ENCODE assay signal across 32 cellular contexts in genomic region chr19:7142771-7143170, GRCh38.
"Had no signal": no experiment of that assay in that cellular context is flagged by ENCODE, and none has a peak within 500 bp of the region (broad histone marks: within the 10 kb centered on the region; RNA-seq: fewer than 3 reads in every experiment).

No MANE protein-coding gene starts in this region.

- ATAC-seq: activated naive CD4-positive, alpha-beta T cell treated with anti-CD3 and anti-CD28 coated beads, Interleukin-2, amount 50 U/mL, for 72 hours; activated T-cell treated with anti-CD3 and anti-CD28 coated beads, Interleukin-2, amount 50 U/mL, for 72 hours; effector memory CD8-positive, alpha-beta T cell; T-helper 17 cell had no signal

- H3K27ac ChIP-seq: brain microvascular endothelial cell, esophagus squamous epithelium had no signal

- H3K36me3 ChIP-seq: brain microvascular endothelial cell had no signal

- H3K9me3 ChIP-seq: esophagus squamous epithelium had no signal

- H3K27me3 ChIP-seq: brain microvascular endothelial cell, esophagus squamous epithelium had no signal

- FAIRE-seq: astrocyte, colon had no signal

- H3K4me1 ChIP-seq: esophagus squamous epithelium had no signal

- DNase-seq: activated CD4-positive, alpha-beta memory T cell treated with anti-CD3 and anti-CD28 coated beads, Interleukin-2, amount 10 ng/mL, durations not matched to agents 7 days and 5 days; activated CD4-positive, alpha-beta T cell treated with anti-CD3 and anti-CD28 coated beads for 4 hours; activated CD4-positive, alpha-beta T cell treated with anti-CD3 and anti-CD28 coated beads, Interleukin-2, amount 10 ng/mL, durations not matched to agents 7 days and 5 days; activated CD4-positive, alpha-beta T cell treated with anti-CD3 and anti-CD28 coated beads, Interleukin-2, amount 50 U/mL, for 4 hours; activated CD4-positive, CD25-positive, alpha-beta regulatory T cell; activated CD4-positive, CD25-positive, alpha-beta regulatory T cell treated with anti-CD3 and anti-CD28 coated beads, Interleukin-2, amount 50 U/mL, for 72 hours; activated CD8-positive, alpha-beta memory T cell treated with anti-CD3 and anti-CD28 coated beads, Interleukin-2, amount 50 U/mL, for 48 hours; activated gamma-delta T cell; activated naive CD4-positive, alpha-beta T cell; activated naive CD4-positive, alpha-beta T cell treated with anti-CD3 and anti-CD28 coated beads, Interleukin-2, amount 10 ng/mL, durations not matched to agents 7 days and 5 days; activated naive CD8-positive, alpha-beta T cell treated with anti-CD3 and anti-CD28 coated beads, Interleukin-2, amount 10 ng/mL, durations not matched to agents 7 days and 5 days; activated T-cell treated with anti-CD3 and anti-CD28 coated beads for 4 hours; activated T-cell treated with anti-CD3 and anti-CD28 coated beads, Interleukin-2, amount 50 U/mL, for 24 hours; activated T-cell treated with anti-CD3 and anti-CD28 coated beads, Interleukin-2, amount 50 U/mL, for 72 hours; amniotic stem cell; anterior cingulate cortex; brain microvascular endothelial cell; caudate nucleus; cortex of kidney; dermis blood vessel endothelial cell; effector CD4-positive, alpha-beta T cell; effector memory CD8-positive, alpha-beta T cell; erythroblast; esophagus squamous epithelium; foreskin melanocyte; head of caudate nucleus; T-helper 1 cell; T-helper 17 cell; T1000 had no signal

- H3K4me3 ChIP-seq: esophagus squamous epithelium had no signal
